ENCODE assay signal across 1 cellular context in the genomic region with DNA sequence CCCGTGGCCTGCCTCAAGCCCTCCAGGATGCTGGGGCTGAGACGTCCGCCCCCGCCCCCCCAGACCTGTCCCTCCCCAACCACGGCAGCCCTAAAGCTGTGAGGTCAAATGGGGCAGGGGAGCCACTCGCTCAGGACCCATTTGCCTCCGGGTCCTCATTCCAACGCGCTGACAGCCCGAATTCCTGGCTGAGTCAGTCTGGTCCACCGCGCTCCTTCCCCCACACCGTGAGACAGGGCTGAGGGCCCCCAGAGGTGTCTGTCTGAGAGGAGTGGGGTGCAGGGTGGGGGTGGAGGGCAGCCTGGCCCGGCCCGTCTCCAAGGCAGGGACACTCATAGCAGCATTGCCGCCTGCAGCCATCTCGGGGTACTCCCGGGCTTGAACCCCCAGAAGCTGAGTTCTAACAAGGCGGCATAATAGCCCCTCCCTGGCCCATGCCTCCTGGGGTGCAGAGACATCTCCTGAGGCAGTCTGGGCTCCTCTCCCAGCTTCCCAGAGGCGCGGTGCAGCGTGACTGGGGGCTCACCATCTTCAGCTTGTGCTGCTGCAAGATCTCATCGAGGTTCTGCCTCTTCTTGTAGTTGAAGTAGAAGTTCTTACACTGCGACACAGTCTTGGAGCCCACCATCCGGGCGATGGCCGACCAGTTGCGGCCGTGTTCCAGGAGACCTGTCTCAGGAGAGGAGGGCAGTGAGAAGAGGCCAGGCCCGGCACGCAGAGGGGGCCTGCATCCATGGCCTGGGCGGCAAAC.
TF ChIP-seq lines count a peak whose summit lies in the region.

No MANE protein-coding gene starts in this region.

TF ChIP-seq in HCT116, 20 proteins besides CTCF, POLR2A, EP300 and RAD21 (continued from another document):
- TF ChIP-seq, protein P1, sequence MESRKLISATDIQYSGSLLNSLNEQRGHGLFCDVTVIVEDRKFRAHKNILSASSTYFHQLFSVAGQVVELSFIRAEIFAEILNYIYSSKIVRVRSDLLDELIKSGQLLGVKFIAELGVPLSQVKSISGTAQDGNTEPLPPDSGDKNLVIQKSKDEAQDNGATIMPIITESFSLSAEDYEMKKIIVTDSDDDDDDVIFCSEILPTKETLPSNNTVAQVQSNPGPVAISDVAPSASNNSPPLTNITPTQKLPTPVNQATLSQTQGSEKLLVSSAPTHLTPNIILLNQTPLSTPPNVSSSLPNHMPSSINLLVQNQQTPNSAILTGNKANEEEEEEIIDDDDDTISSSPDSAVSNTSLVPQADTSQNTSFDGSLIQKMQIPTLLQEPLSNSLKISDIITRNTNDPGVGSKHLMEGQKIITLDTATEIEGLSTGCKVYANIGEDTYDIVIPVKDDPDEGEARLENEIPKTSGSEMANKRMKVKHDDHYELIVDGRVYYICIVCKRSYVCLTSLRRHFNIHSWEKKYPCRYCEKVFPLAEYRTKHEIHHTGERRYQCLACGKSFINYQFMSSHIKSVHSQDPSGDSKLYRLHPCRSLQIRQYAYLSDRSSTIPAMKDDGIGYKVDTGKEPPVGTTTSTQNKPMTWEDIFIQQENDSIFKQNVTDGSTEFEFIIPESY (IDR thresholded peaks at IDR 0.05; ENCODE audit: extremely low read depth, insufficient replicate concordance, low read length), result no peak
- TF ChIP-seq EZH2 (IDR thresholded peaks at IDR 0.05) (no peak), EGR1 (IDR thresholded peaks at IDR 0.05; ENCODE audit: low read depth) (no peak)
